ENCODE assay signal across 9 cellular contexts in the genomic region with DNA sequence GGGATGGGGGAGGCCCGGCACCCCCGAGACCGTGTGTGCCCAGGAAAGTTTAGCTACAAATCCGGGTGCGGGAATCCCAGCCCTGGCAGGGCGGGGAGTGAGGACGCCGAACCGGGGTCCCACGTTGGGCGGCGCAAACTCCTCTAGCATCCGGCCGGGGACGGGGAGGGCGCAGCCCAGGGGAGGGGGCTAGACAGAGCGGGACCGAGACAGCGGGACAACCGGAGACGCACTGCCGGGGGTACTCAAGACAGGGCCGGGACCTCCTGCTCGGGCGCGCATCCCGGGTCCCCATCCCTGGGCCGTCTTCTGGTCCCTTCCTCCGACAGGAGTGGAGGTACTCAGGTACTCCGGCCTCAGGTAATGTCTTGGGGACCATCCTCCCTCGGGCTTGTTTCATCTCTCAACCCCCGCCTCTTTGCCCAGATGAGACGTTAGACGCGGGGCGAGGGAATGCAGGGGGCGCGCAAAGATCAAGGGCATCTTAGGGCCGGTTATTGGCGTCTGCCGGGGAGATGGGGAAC. TPM values are rescaled to one million over a fixed set of nuclear protein-coding genes. Genes with fewer than 3 reads are reported as not detected.
DNase-seq lines count a peak whose midpoint lies in the region; ATAC-seq, FAIRE-seq and TF ChIP-seq lines count a peak whose summit lies in the region.
"Had no signal": no experiment of that assay in that cellular context is flagged by ENCODE, and none has a peak within 500 bp of the region (broad histone marks: within the 10 kb centered on the region; RNA-seq: fewer than 3 reads in every experiment).

No MANE protein-coding gene starts in this region.

- no peaks in the 10 kb centered on the region for H3K36me3 Mint-ChIP-seq in activated CD4-positive, alpha-beta T cell treated with anti-CD3 and anti-CD28 coated beads for 36 hours (ENCODE audit: low read depth)
- no peaks in the 10 kb centered on the region for H3K36me3 Mint-ChIP-seq in activated CD8-positive, alpha-beta T cell treated with anti-CD3 and anti-CD28 coated beads for 36 hours (ENCODE audit: low read depth)
- H3K36me3 Mint-ChIP-seq in stimulated activated naive B cell treated with anti-CD40 and anti-IgM and Interleukin-4, amounts not matched to agents 10 μg/mL and 1 μg/mL and 100 μg/mL, for 72 hours = no peaks in the 10 kb centered on the region
- H3K36me3 Mint-ChIP-seq: CD8-positive, alpha-beta T cell had no signal

- 6% methylated on average over 22 of the region's 41 CpGs for WGBS in hepatocyte (ENCODE audit: low lambda C conversion rate, missing lambda C conversion rate)

- H3K4me3 Mint-ChIP-seq in activated CD4-positive, alpha-beta T cell treated with anti-CD3 and anti-CD28 coated beads for 36 hours = peak overlapping the region; percentile 23
- peak overlapping the region; percentile 11 for H3K4me3 Mint-ChIP-seq in activated CD8-positive, alpha-beta T cell treated with anti-CD3 and anti-CD28 coated beads for 36 hours
- H3K4me3 Mint-ChIP-seq in stimulated activated naive B cell treated with anti-CD40 and anti-IgM and Interleukin-4, amounts not matched to agents 10 μg/mL and 1 μg/mL and 100 μg/mL, for 72 hours = peak overlapping the region; percentile 35 to 49

- no peaks in the 10 kb centered on the region for H3K36me3 ChIP-seq in hepatocyte (replicated peaks; ENCODE audit: insufficient read depth, low read depth)

- peak overlapping the region; percentile 63 for H3K4me3 ChIP-seq in hepatocyte

- CTCF ChIA-PET in activated CD4-positive, alpha-beta T cell treated with anti-CD3 and anti-CD28 coated beads for 36 hours (lab: Charles Lee) = interaction anchor here (1.3 kb wide), 1 partner anchor 18 kb away, joined by 3 read pairs; no protein-coding TSS in a partner anchor
- CTCF ChIA-PET in activated CD8-positive, alpha-beta T cell treated with anti-CD3 and anti-CD28 coated beads for 36 hours (lab: Charles Lee) = interaction anchor here (0.9 to 1.7 kb wide), 3 partner anchors 26 to 437 kb away, joined by 4 to 5 read pairs (median 4); no protein-coding TSS in a partner anchor

- TF ChIP-seq CTCF in activated CD8-positive, alpha-beta T cell treated with anti-CD3 and anti-CD28 coated beads for 36 hours (IDR thresholded peaks at IDR 0.05) = peak; percentile 5
- TF ChIP-seq CTCF in hepatocyte (IDR thresholded peaks at IDR 0.05; ENCODE audit: poor library complexity) = no peak

- peaks cover 53% of the 10 kb centered on the region for H3K27me3 ChIP-seq in hepatocyte

- no peaks in the 10 kb centered on the region for H4K20me1 ChIP-seq in hepatocyte (ENCODE audit: insufficient read depth, poor library complexity, severe bottlenecking)

- no peaks in the 10 kb centered on the region for H3K9me2 ChIP-seq in hepatocyte (replicated peaks; ENCODE audit: insufficient read depth)

- DNase-seq in activated CD4-positive, alpha-beta T cell treated with anti-CD3 and anti-CD28 coated beads for 36 hours = no peak
- no peak for DNase-seq in activated CD4-positive, alpha-beta T cell treated with anti-CD3 and anti-CD28 coated beads for 48 hours
- DNase-seq in activated CD8-positive, alpha-beta T cell treated with anti-CD3 and anti-CD28 coated beads for 36 hours = no peak
- DNase-seq in hepatocyte (ENCODE audit: low spot score) (no peak), GM12892 (ENCODE audit: insufficient read length) (no peak)
- no peak for DNase-seq in stimulated activated naive B cell treated with anti-CD40 and anti-IgM and Interleukin-4, amounts not matched to agents 10 μg/mL and 1 μg/mL and 100 μg/mL, for 72 hours
- DNase-seq in activated CD4-positive, CD25-positive, alpha-beta regulatory T cell treated with anti-CD3 and anti-CD28 coated beads, Interleukin-2, amount 50 U/mL, for 72 hours = no peak

- peak overlapping the region; percentile 85 for H3K4me2 ChIP-seq in hepatocyte

- no peak overlapping the region for H3K27ac Mint-ChIP-seq in activated CD4-positive, alpha-beta T cell treated with anti-CD3 and anti-CD28 coated beads for 36 hours
- H3K27ac Mint-ChIP-seq in activated CD8-positive, alpha-beta T cell treated with anti-CD3 and anti-CD28 coated beads for 36 hours = no peak overlapping the region
- H3K27ac Mint-ChIP-seq in stimulated activated naive B cell treated with anti-CD40 and anti-IgM and Interleukin-4, amounts not matched to agents 10 μg/mL and 1 μg/mL and 100 μg/mL, for 72 hours = no peak overlapping the region
- H3K27ac Mint-ChIP-seq: CD8-positive, alpha-beta T cell had no signal

- peaks cover 17% of the 10 kb centered on the region for H3K27me3 Mint-ChIP-seq in activated CD4-positive, alpha-beta T cell treated with anti-CD3 and anti-CD28 coated beads for 36 hours
- peaks cover 28% of the 10 kb centered on the region for H3K27me3 Mint-ChIP-seq in activated CD8-positive, alpha-beta T cell treated with anti-CD3 and anti-CD28 coated beads for 36 hours
- H3K27me3 Mint-ChIP-seq in stimulated activated naive B cell treated with anti-CD40 and anti-IgM and Interleukin-4, amounts not matched to agents 10 μg/mL and 1 μg/mL and 100 μg/mL, for 72 hours = peaks cover 20% of the 10 kb centered on the region in 2 donors

- TF ChIP-seq POLR2A in GM12892 (IDR thresholded peaks at IDR 0.05; ENCODE audit: low read depth, low read length) = no peak

- no peaks in the 10 kb centered on the region for H3K9me3 ChIP-seq in hepatocyte (ENCODE audit: low read depth)

- H3K4me1 Mint-ChIP-seq in activated CD4-positive, alpha-beta T cell treated with anti-CD3 and anti-CD28 coated beads for 36 hours = peaks cover 16% of the 10 kb centered on the region
- peaks cover 12% of the 10 kb centered on the region for H3K4me1 Mint-ChIP-seq in activated CD8-positive, alpha-beta T cell treated with anti-CD3 and anti-CD28 coated beads for 36 hours (ENCODE audit: low read depth)
- H3K4me1 Mint-ChIP-seq in stimulated activated naive B cell treated with anti-CD40 and anti-IgM and Interleukin-4, amounts not matched to agents 10 μg/mL and 1 μg/mL and 100 μg/mL, for 72 hours = peaks cover 12% of the 10 kb centered on the region in 2 donors

- H3K27ac ChIP-seq in hepatocyte = no peak overlapping the region

- ATAC-seq in activated CD4-positive, alpha-beta T cell treated with anti-CD3 and anti-CD28 coated beads for 36 hours = peak; percentile 13
- ATAC-seq in activated CD8-positive, alpha-beta T cell treated with anti-CD3 and anti-CD28 coated beads for 36 hours = no peak
- peak in 1 of 2 donors; percentile 1 for ATAC-seq in stimulated activated naive B cell treated with anti-CD40 and anti-IgM and Interleukin-4, amounts not matched to agents 10 μg/mL and 1 μg/mL and 100 μg/mL, for 72 hours (replicated peaks)
- no peak for ATAC-seq in GM21515 (IDR thresholded peaks at IDR 0.05; ENCODE audit: unreplicated experiment)

- H3K9me3 Mint-ChIP-seq in activated CD4-positive, alpha-beta T cell treated with anti-CD3 and anti-CD28 coated beads for 36 hours (ENCODE audit: low read depth) = no peaks in the 10 kb centered on the region
- H3K9me3 Mint-ChIP-seq in activated CD8-positive, alpha-beta T cell treated with anti-CD3 and anti-CD28 coated beads for 36 hours = no peaks in the 10 kb centered on the region
- H3K9me3 Mint-ChIP-seq in stimulated activated naive B cell treated with anti-CD40 and anti-IgM and Interleukin-4, amounts not matched to agents 10 μg/mL and 1 μg/mL and 100 μg/mL, for 72 hours = no peaks in the 10 kb centered on the region
- H3K9me3 Mint-ChIP-seq: CD8-positive, alpha-beta T cell had no signal

- intact Hi-C loops in activated CD4-positive, alpha-beta T cell treated with anti-CD3 and anti-CD28 coated beads for 36 hours (cut with DNase I, micrococcal nuclease) = loop anchor here in 1 of 2 experiments (1.0 kb wide), 1 partner anchor 107 kb away; the partner anchor contains the start of genes C5orf22 and DROSHA
- intact Hi-C loops in activated CD8-positive, alpha-beta T cell treated with anti-CD3 and anti-CD28 coated beads for 36 hours (cut with micrococcal nuclease) = no loop called here

- POLR2A ChIA-PET in activated CD4-positive, alpha-beta T cell treated with anti-CD3 and anti-CD28 coated beads for 36 hours (lab: Charles Lee) = no interaction called here
- POLR2A ChIA-PET in activated CD8-positive, alpha-beta T cell treated with anti-CD3 and anti-CD28 coated beads for 36 hours (lab: Charles Lee) = no interaction called here

- H2AFZ ChIP-seq in hepatocyte = peak overlapping the region; percentile 40

- FAIRE-seq in GM12892 (lab: Jason Lieb, UNC) = no peak

- H3K4me1 ChIP-seq in hepatocyte (ENCODE audit: insufficient read depth) = peaks cover 9% of the 10 kb centered on the region

- no peaks in the 10 kb centered on the region for H3K79me2 ChIP-seq in hepatocyte

RNA-seq across cellular contexts. Expression of gene PDZD2, which starts 0.6 kb away (rescaled TPM):
- total RNA-seq in activated CD4-positive, alpha-beta T cell treated with anti-CD3 and anti-CD28 coated beads for 36 hours = under 1 TPM; 0.04 to 0.14 TPM
- not detected for total RNA-seq in activated CD8-positive, alpha-beta T cell treated with anti-CD3 and anti-CD28 coated beads for 36 hours
- 1.9 and 4.0 TPM in 2 replicates for total RNA-seq in hepatocyte
- 1.7 and 1.8 TPM in 2 replicates for polyA plus RNA-seq in hepatocyte
- 0.51 TPM for polyA plus RNA-seq in GM12892 (2012; ENCODE audit: missing spikeins)
